Comparison of ENCODE assay signal across 14 cellular contexts in the genomic region with DNA sequence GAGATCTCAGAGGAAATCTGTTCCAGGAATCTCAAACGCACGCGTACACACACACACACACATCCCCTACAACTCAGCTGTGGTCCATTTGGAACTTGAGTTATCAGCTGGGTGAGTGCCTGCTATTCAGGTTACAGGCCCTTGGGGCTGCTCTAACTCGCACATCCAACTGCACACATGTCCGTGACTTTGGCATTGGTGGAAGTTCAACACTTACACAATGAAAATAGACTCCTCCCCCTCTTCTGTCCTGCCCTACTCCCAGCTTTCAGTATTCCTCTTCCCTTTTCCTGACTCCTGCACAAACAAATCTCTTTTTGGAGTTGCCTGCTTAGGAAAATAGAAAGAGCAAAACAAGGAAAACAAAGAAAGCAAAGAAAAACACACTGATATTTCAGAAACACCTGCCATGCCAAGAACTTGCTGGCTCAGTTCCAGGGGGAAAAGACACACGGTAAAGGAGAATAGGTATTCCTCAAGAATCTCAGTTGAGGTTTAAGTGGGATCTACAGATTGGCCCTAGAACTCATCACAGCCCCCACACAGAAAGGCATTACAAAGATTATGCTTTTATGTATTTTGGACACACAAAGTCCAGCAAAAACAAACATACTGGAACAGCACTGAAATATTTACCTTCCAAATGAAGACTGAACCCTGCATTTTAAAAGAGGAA.
DNase-seq lines count a peak whose midpoint lies in the region; ATAC-seq and TF ChIP-seq lines count a peak whose summit lies in the region.
"Had no signal": no experiment of that assay in that cellular context is flagged by ENCODE, and none has a peak within 500 bp of the region (broad histone marks: within the 10 kb centered on the region; RNA-seq: fewer than 3 reads in every experiment).

No MANE protein-coding gene starts in this region.

- H3K9ac ChIP-seq in rectal smooth muscle tissue (ENCODE audit: low read length), result no peak overlapping the region

- ATAC-seq in GM23338 (no peak), body of pancreas (peak; percentile 86), right cardiac atrium (peak; percentile 86 to 90), GM21619 (IDR thresholded peaks at IDR 0.05; ENCODE audit: unreplicated experiment) (no peak)
- no peak for ATAC-seq in activated naive CD4-positive, alpha-beta T cell treated with anti-CD3 and anti-CD28 coated beads, Interleukin-2, amount 50 U/mL, for 72 hours

- no peak for TF ChIP-seq POLR2A in body of pancreas (IDR thresholded peaks at IDR 0.05)

- H3K27ac Mint-ChIP-seq in GM23338, result 0 out of 2 replicates have a peak overlapping the region, but pooled peaks have one; percentile 56
- H3K27ac Mint-ChIP-seq in activated naive CD4-positive, alpha-beta T cell treated with anti-CD3 and anti-CD28 coated beads, Interleukin-2, amount 50 U/mL, for 72 hours, result no peak overlapping the region
- H3K27ac Mint-ChIP-seq: activated naive CD4-positive, alpha-beta T cell treated with anti-CD3 and anti-CD28 coated beads, Interleukin-2, amount 10 ng/mL, durations not matched to agents 7 days and 5 days; CD4-positive, alpha-beta memory T cell had no signal

- in situ Hi-C loops in brain microvascular endothelial cell (cut with HindIII; ENCODE audit: low pct_ligation_motif_present, low sequenced_read_pairs), result no loop called here

- H3K9me2 ChIP-seq in GM23338 (ENCODE audit: insufficient read depth), result peaks cover 15% of the 10 kb centered on the region; the same call in 1 of the 2 replicates

- peaks cover 13% of the 10 kb centered on the region; the same call in 1 of the 3 replicates for H3K36me3 Mint-ChIP-seq in GM23338 (ENCODE audit: low read depth)
- H3K36me3 Mint-ChIP-seq in activated naive CD4-positive, alpha-beta T cell treated with anti-CD3 and anti-CD28 coated beads, Interleukin-2, amount 50 U/mL, for 72 hours, result peaks cover 27 to 39% of the 10 kb centered on the region in 2 donors

- H3K9me3 Mint-ChIP-seq in GM23338, result peaks cover 12% of the 10 kb centered on the region
- peaks cover 6 to 31% of the 10 kb centered on the region in 2 donors for H3K9me3 Mint-ChIP-seq in activated naive CD4-positive, alpha-beta T cell treated with anti-CD3 and anti-CD28 coated beads, Interleukin-2, amount 50 U/mL, for 72 hours

- no peaks in the 10 kb centered on the region for H3K27me3 ChIP-seq in GM23338 (ENCODE audit: insufficient read depth)
- no peaks in the 10 kb centered on the region for H3K27me3 ChIP-seq in body of pancreas
- no peaks in the 10 kb centered on the region for H3K27me3 ChIP-seq in right cardiac atrium (ENCODE audit: control insufficient read depth, insufficient read depth)
- H3K27me3 ChIP-seq in rectal smooth muscle tissue (ENCODE audit: control insufficient read depth, insufficient read depth, low read length), result no peaks in the 10 kb centered on the region
- H3K27me3 ChIP-seq in brain microvascular endothelial cell (replicated peaks), result no peaks in the 10 kb centered on the region

- H3K4me3 ChIP-seq in GM23338 (no peak overlapping the region), body of pancreas (no peak overlapping the region), right cardiac atrium (ENCODE audit: low read length) (no peak overlapping the region), rectal smooth muscle tissue (ENCODE audit: low read length) (no peak overlapping the region), brain microvascular endothelial cell (ENCODE audit: low read depth, low read length) (no peak overlapping the region)

- no peaks in the 10 kb centered on the region for H3K79me2 ChIP-seq in GM23338 (replicated peaks; ENCODE audit: insufficient read depth)

- TF ChIP-seq CTCF in GM23338 (conservative IDR thresholded peaks at IDR 0.05; ENCODE audit: low read depth in 2 of 2) (no peak), body of pancreas (IDR thresholded peaks at IDR 0.05) (peak in 4 of 7 experiments; percentile 51 to 58 (median 52)), brain microvascular endothelial cell (IDR thresholded peaks at IDR 0.05; ENCODE audit: low read depth, low read length, missing control alignments) (no peak)

- intact Hi-C loops in body of pancreas (cut with DNase I), result no loop called here
- intact Hi-C loops in right cardiac atrium (cut with DNase I), result no loop called here

- no peak overlapping the region for H3K4me2 ChIP-seq in GM23338

- DNase-seq in GM23338 (ENCODE audit: low spot score) (no peak), body of pancreas (peak; percentile 58 to 73 (median 68)), right cardiac atrium (peak; percentile 58 to 79 (median 63)), brain microvascular endothelial cell (no peak), foreskin melanocyte (no peak)
- no peak for DNase-seq in activated naive CD4-positive, alpha-beta T cell treated with anti-CD3 and anti-CD28 coated beads, Interleukin-2, amount 50 U/mL, for 72 hours (ENCODE audit: low spot score in 2 of 2)
- DNase-seq: activated CD4-positive, alpha-beta T cell treated with anti-CD3 and anti-CD28 coated beads for 48 hours; activated naive CD4-positive, alpha-beta T cell treated with anti-CD3 and anti-CD28 coated beads, Interleukin-2, amount 10 ng/mL, durations not matched to agents 7 days and 5 days; CD4-positive, alpha-beta memory T cell; NCI-H1930; SHP77 treated with DMSO at 0.1 percent for 48 hours; stimulated activated CD4-positive, alpha-beta T cell treated with anti-CD3 and anti-CD28 coated beads, Interleukin-12 subunit alpha, Interleukin-12 subunit beta, amount 100 ng/mL, for 4 hours had no signal

- WGBS in body of pancreas, 2 donors, result 42 to 45% methylated on average over 6 of the region's 6 CpGs
- WGBS in right cardiac atrium, result 30% methylated on average over 6 of the region's 6 CpGs

- no peak overlapping the region for H2AFZ ChIP-seq in GM23338

- no peaks in the 10 kb centered on the region; the same call in 1 of the 2 replicates for H3K36me3 ChIP-seq in GM23338 (ENCODE audit: insufficient read depth)
- no peaks in the 10 kb centered on the region for H3K36me3 ChIP-seq in body of pancreas (replicated peaks in 1 of 2; ENCODE audit: insufficient read depth in 1 of 2, low read depth in 2 of 2)
- no peaks in the 10 kb centered on the region for H3K36me3 ChIP-seq in rectal smooth muscle tissue (ENCODE audit: control insufficient read depth, insufficient read depth, low read length)
- H3K36me3 ChIP-seq in brain microvascular endothelial cell (replicated peaks), result no peaks in the 10 kb centered on the region

- no peaks in the 10 kb centered on the region for H4K20me1 ChIP-seq in GM23338 (replicated peaks; ENCODE audit: insufficient read depth)

- H3K4me1 Mint-ChIP-seq in GM23338, result no peaks in the 10 kb centered on the region; the same call in 2 of the 3 replicates
- H3K4me1 Mint-ChIP-seq: activated naive CD4-positive, alpha-beta T cell treated with anti-CD3 and anti-CD28 coated beads, Interleukin-2, amount 10 ng/mL, durations not matched to agents 7 days and 5 days had no signal

- H3K27me3 Mint-ChIP-seq in GM23338 (ENCODE audit: insufficient read depth, low read depth, poor library complexity), result no peaks in the 10 kb centered on the region
- H3K27me3 Mint-ChIP-seq: activated naive CD4-positive, alpha-beta T cell treated with anti-CD3 and anti-CD28 coated beads, Interleukin-2, amount 10 ng/mL, durations not matched to agents 7 days and 5 days; CD4-positive, alpha-beta memory T cell had no signal

- H3K9me3 ChIP-seq in body of pancreas (no peaks in the 10 kb centered on the region), right cardiac atrium (ENCODE audit: control insufficient read depth, low read length) (no peaks in the 10 kb centered on the region)

- H3K27ac ChIP-seq in GM23338 (ENCODE audit: low read depth) (no peak overlapping the region), body of pancreas (peak overlapping the region in 3 of 4 donors; percentile 43 to 55 (median 53)), right cardiac atrium (ENCODE audit: low read length) (peak overlapping the region; percentile 78), rectal smooth muscle tissue (ENCODE audit: low read depth, low read length) (peak overlapping the region; percentile 30), brain microvascular endothelial cell (no peak overlapping the region)

- no peaks in the 10 kb centered on the region for H3F3A ChIP-seq in GM23338 (replicated peaks; ENCODE audit: low read depth)

- no peaks in the 10 kb centered on the region for H3K4me1 ChIP-seq in GM23338 (ENCODE audit: insufficient read depth)
- peaks cover 46% of the 10 kb centered on the region for H3K4me1 ChIP-seq in body of pancreas
- peaks cover 32% of the 10 kb centered on the region for H3K4me1 ChIP-seq in right cardiac atrium (ENCODE audit: control insufficient read depth, insufficient read depth, low read length)
- peaks cover 35% of the 10 kb centered on the region for H3K4me1 ChIP-seq in rectal smooth muscle tissue (ENCODE audit: control insufficient read depth, insufficient read depth, low read length)

- no peak overlapping the region for H3K4me3 Mint-ChIP-seq in GM23338
- H3K4me3 Mint-ChIP-seq: activated naive CD4-positive, alpha-beta T cell treated with anti-CD3 and anti-CD28 coated beads, Interleukin-2, amount 10 ng/mL, durations not matched to agents 7 days and 5 days; CD4-positive, alpha-beta memory T cell had no signal

TF ChIP-seq in GM23338, 12 proteins besides CTCF, POLR2A, EP300 and RAD21 (continues in another document):
- TF ChIP-seq EZH2 (IDR thresholded peaks at IDR 0.05; ENCODE audit: low read depth, unreplicated experiment), result no peak
- TF ChIP-seq EZH2phosphoT487 (IDR thresholded peaks at IDR 0.05; ENCODE audit: unreplicated experiment), result no peak
- TF ChIP-seq STAT1 (IDR thresholded peaks at IDR 0.05; ENCODE audit: unreplicated experiment), result no peak
- TF ChIP-seq POLR2AphosphoS5 (IDR thresholded peaks at IDR 0.05; ENCODE audit: low read depth), result no peak
- TF ChIP-seq JUNB (IDR thresholded peaks at IDR 0.05; ENCODE audit: unreplicated experiment), result no peak

Comparison
In these comparisons a context has a peak if more than half of its experiments do, and no peak if none do; other contexts are left out.
1. ATAC-seq: peak in body of pancreas (single experiment) and right cardiac atrium (2 of 2); none in GM23338 (single experiment), activated naive CD4-positive, alpha-beta T cell treated with anti-CD3 and anti-CD28 coated beads, Interleukin-2, amount 50 U/mL, for 72 hours (0 of 2) and GM21619 (single experiment).
2. DNase-seq: peak in body of pancreas (4 of 4) and right cardiac atrium (3 of 3); none in GM23338 (single experiment), activated naive CD4-positive, alpha-beta T cell treated with anti-CD3 and anti-CD28 coated beads, Interleukin-2, amount 50 U/mL, for 72 hours (0 of 2), brain microvascular endothelial cell (single experiment) and foreskin melanocyte (single experiment).
3. H3K27ac ChIP-seq: peak in body of pancreas (3 of 4), right cardiac atrium (single experiment) and rectal smooth muscle tissue (single experiment); none in GM23338 (single experiment) and brain microvascular endothelial cell (single experiment).
4. CTCF ChIP-seq: peak in body of pancreas (4 of 7); none in GM23338 (0 of 2) and brain microvascular endothelial cell (single experiment).